In the genomic region with DNA sequence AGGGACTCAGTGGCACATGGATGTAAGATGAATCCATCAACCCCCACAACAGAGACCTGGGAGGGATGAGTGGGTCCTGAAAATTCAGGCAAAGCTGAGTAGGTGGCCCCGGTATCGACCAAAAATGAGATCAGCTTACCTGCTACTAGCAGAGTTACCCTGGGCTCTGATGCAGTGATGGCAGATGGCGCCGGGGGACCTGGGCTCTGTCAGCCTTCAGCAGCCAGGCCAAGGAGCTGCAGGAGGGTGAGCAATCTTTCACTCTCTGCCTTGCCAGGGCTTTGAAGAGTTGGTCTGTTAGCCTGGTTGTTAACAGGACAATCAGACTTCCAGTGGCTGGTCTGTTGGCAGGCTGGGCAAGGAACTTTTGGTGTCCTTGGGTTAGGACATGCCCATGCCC, we compare ENCODE assay signal across 29 cellular contexts.
"Had no signal": no experiment of that assay in that cellular context is flagged by ENCODE, and none has a peak within 500 bp of the region (broad histone marks: within the 10 kb centered on the region; RNA-seq: fewer than 3 reads in every experiment).

No MANE protein-coding gene starts in this region.

- H3K27ac Mint-ChIP-seq: stimulated activated effector memory CD8-positive, alpha-beta T cell treated with anti-CD3 and anti-CD28 coated beads, Interleukin-12 subunit alpha, Interleukin-12 subunit beta, amount 100 ng/mL, for 72 hours; stimulated activated memory B cell treated with anti-CD40 and anti-IgM and Interleukin-4, amounts not matched to agents 10 μg/mL and 1 μg/mL and 100 μg/mL, for 72 hours; stimulated activated naive B cell treated with anti-CD40 and anti-IgM and Interleukin-4, amounts not matched to agents 10 μg/mL and 1 μg/mL and 100 μg/mL, for 72 hours; stimulated activated naive CD8-positive, alpha-beta T cell treated with anti-CD3 and anti-CD28 coated beads, Interleukin-15, amount 100 ng/mL, for 72 hours; stimulated activated naive CD8-positive, alpha-beta T cell treated with anti-CD3 and anti-CD28 coated beads, Interleukin-15, Interleukin-2, amounts not matched to agents 100 ng/mL and 50 ng/mL, for 24 hours; type B pancreatic cell had no signal

- H3K27me3 ChIP-seq: stomach, suprapubic skin, testis, thyroid gland, tibial artery, tibial nerve, transverse colon, upper lobe of left lung, upper lobe of right lung, uterus, vagina had no signal

- H3K4me3 ChIP-seq: stomach, suprapubic skin, testis, thoracic aorta, thyroid gland, tibial artery, tibial nerve, transverse colon, upper lobe of left lung, upper lobe of right lung, uterus, vagina had no signal

- H3K27me3 Mint-ChIP-seq: stimulated activated memory B cell treated with anti-CD40 and anti-IgM and Interleukin-4, amounts not matched to agents 10 μg/mL and 1 μg/mL and 100 μg/mL, for 72 hours; stimulated activated naive B cell treated with anti-CD40 and anti-IgM and Interleukin-4, amounts not matched to agents 10 μg/mL and 1 μg/mL and 100 μg/mL, for 72 hours; stimulated activated naive CD8-positive, alpha-beta T cell treated with anti-CD3 and anti-CD28 coated beads, Interleukin-15, amount 100 ng/mL, for 72 hours; stimulated activated naive CD8-positive, alpha-beta T cell treated with anti-CD3 and anti-CD28 coated beads, Interleukin-15, Interleukin-2, amounts not matched to agents 100 ng/mL and 50 ng/mL, for 24 hours; type B pancreatic cell had no signal

- H3K4me1 Mint-ChIP-seq: stimulated activated effector memory CD8-positive, alpha-beta T cell treated with anti-CD3 and anti-CD28 coated beads, Interleukin-12 subunit alpha, Interleukin-12 subunit beta, amount 100 ng/mL, for 72 hours; stimulated activated memory B cell treated with anti-CD40 and anti-IgM and Interleukin-4, amounts not matched to agents 10 μg/mL and 1 μg/mL and 100 μg/mL, for 72 hours; stimulated activated naive B cell treated with anti-CD40 and anti-IgM and Interleukin-4, amounts not matched to agents 10 μg/mL and 1 μg/mL and 100 μg/mL, for 72 hours; stimulated activated naive CD8-positive, alpha-beta T cell treated with anti-CD3 and anti-CD28 coated beads, Interleukin-15, amount 100 ng/mL, for 72 hours had no signal

- ATAC-seq: stimulated activated naive B cell treated with anti-CD40 and anti-IgM and Interleukin-4, amounts not matched to agents 10 μg/mL and 1 μg/mL and 100 μg/mL, for 72 hours; stimulated activated naive CD8-positive, alpha-beta T cell treated with anti-CD3 and anti-CD28 coated beads, Interleukin-15, amount 100 ng/mL, for 72 hours; stimulated activated naive CD8-positive, alpha-beta T cell treated with anti-CD3 and anti-CD28 coated beads, Interleukin-15, Interleukin-2, amounts not matched to agents 100 U/mL and 50 U/mL, for 24 hours; upper lobe of right lung had no signal

- H3K4me1 ChIP-seq: stomach, suprapubic skin, testis, thyroid gland, tibial artery, tibial nerve, transverse colon, upper lobe of left lung, upper lobe of right lung, uterus, vagina had no signal

- FAIRE-seq: urothelium cell line had no signal

- H3K4me3 Mint-ChIP-seq: stimulated activated effector memory CD8-positive, alpha-beta T cell treated with anti-CD3 and anti-CD28 coated beads, Interleukin-12 subunit alpha, Interleukin-12 subunit beta, amount 100 ng/mL, for 72 hours; stimulated activated memory B cell treated with anti-CD40 and anti-IgM and Interleukin-4, amounts not matched to agents 10 μg/mL and 1 μg/mL and 100 μg/mL, for 72 hours; stimulated activated naive B cell treated with anti-CD40 and anti-IgM and Interleukin-4, amounts not matched to agents 10 μg/mL and 1 μg/mL and 100 μg/mL, for 72 hours; stimulated activated naive CD8-positive, alpha-beta T cell treated with anti-CD3 and anti-CD28 coated beads, Interleukin-15, amount 100 ng/mL, for 72 hours; stimulated activated naive CD8-positive, alpha-beta T cell treated with anti-CD3 and anti-CD28 coated beads, Interleukin-15, Interleukin-2, amounts not matched to agents 100 ng/mL and 50 ng/mL, for 24 hours; type B pancreatic cell had no signal

- DNase-seq: stimulated activated CD4-positive, alpha-beta T cell treated with anti-CD3 and anti-CD28 coated beads, Interleukin-2, amount 100 ng/mL, for 48 hours; stimulated activated CD4-positive, alpha-beta T cell treated with anti-CD3 and anti-CD28 coated beads, Interleukin-4, amount 100 ng/mL, for 1 hour; stimulated activated CD4-positive, alpha-beta T cell treated with anti-CD3 and anti-CD28 coated beads, Interleukin-4, amount 100 ng/mL, for 24 hours; stimulated activated CD4-positive, alpha-beta T cell treated with anti-CD3 and anti-CD28 coated beads, Interleukin-4, amount 100 ng/mL, for 4 hours; stimulated activated CD8-positive, alpha-beta memory T cell treated with anti-CD3 and anti-CD28 coated beads, Interleukin-4, amount 100 ng/mL, for 48 hours; stimulated activated naive B cell treated with anti-CD40 and anti-IgM and Interleukin-4, amounts not matched to agents 10 μg/mL and 1 μg/mL and 100 μg/mL, for 72 hours; stimulated activated naive CD4-positive, alpha-beta T cell; stimulated activated naive CD4-positive, alpha-beta T cell treated with Interleukin-2 at 50 U/mL for 16 hours; stimulated activated naive CD8-positive, alpha-beta T cell treated with anti-CD3 and anti-CD28 coated beads, Interleukin-15, amount 100 ng/mL, for 72 hours; stimulated activated naive CD8-positive, alpha-beta T cell treated with anti-CD3 and anti-CD28 coated beads, Interleukin-15, Interleukin-2, amounts not matched to agents 100 U/mL and 50 U/mL, for 24 hours; stomach; substantia nigra; testis; thyroid gland; tibial artery; transverse colon; trophoblast cell; upper lobe of left lung; upper lobe of right lung; uterus had no signal

- H3K27ac ChIP-seq: stomach, suprapubic skin, testis, thoracic aorta, thyroid gland, tibial artery, tibial nerve, transverse colon, upper lobe of left lung, upper lobe of right lung, uterus, vagina had no signal

- H3K36me3 Mint-ChIP-seq: stimulated activated effector memory CD8-positive, alpha-beta T cell treated with anti-CD3 and anti-CD28 coated beads, Interleukin-12 subunit alpha, Interleukin-12 subunit beta, amount 100 ng/mL, for 72 hours; stimulated activated memory B cell treated with anti-CD40 and anti-IgM and Interleukin-4, amounts not matched to agents 10 μg/mL and 1 μg/mL and 100 μg/mL, for 72 hours; stimulated activated naive B cell treated with anti-CD40 and anti-IgM and Interleukin-4, amounts not matched to agents 10 μg/mL and 1 μg/mL and 100 μg/mL, for 72 hours; type B pancreatic cell had no signal

- H3K36me3 ChIP-seq: stomach, suprapubic skin, thoracic aorta, thyroid gland, tibial artery, tibial nerve, transverse colon, upper lobe of left lung, upper lobe of right lung, uterus, vagina had no signal

- H3K9me3 ChIP-seq: stomach, suprapubic skin, testis, thoracic aorta, thyroid gland, tibial artery, tibial nerve, transverse colon, upper lobe of left lung, upper lobe of right lung, uterus, vagina had no signal
